28 cellular contexts compared by ENCODE assay signal in the genomic region with DNA sequence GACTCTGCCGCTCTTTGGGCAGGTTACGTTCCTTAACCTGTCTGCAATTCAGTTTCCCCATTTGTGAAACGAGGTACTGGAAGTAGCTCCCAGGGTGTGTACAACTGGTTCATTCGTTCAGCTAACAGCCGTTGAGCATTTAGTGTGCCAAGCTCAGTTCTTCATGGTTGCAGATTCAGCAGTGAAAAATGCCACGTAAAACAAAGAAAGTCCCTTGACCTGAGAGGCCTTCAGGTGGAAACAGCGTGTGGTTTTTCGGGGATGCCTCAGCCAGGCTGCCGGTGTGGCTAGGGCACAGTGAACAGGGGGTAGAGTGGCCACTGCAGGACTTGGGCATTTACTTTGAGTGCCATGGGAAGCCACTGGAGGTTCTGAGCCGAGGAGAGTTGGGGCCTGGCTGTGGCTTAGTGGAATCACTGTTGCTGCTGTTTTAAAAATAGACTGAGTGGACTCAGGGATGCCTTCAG. TPM values are rescaled to one million over a fixed set of nuclear protein-coding genes. Genes with fewer than 3 reads are reported as not detected.
DNase-seq lines count a peak whose midpoint lies in the region; ATAC-seq and TF ChIP-seq lines count a peak whose summit lies in the region.
"Had no signal": no experiment of that assay in that cellular context is flagged by ENCODE, and none has a peak within 500 bp of the region (broad histone marks: within the 10 kb centered on the region; RNA-seq: fewer than 3 reads in every experiment).

No MANE protein-coding gene starts in this region.

- no peak overlapping the region for H3K4me2 ChIP-seq in neuronal stem cell (ENCODE audit: insufficient read depth, low read length, poor library complexity, severe bottlenecking)
- H3K4me2 ChIP-seq: A549 had no signal

- DNase-seq in heart left ventricle (no peak), Right ventricle myocardium inferior (ENCODE audit: missing footprints) (no peak), esophagus muscularis mucosa (ENCODE audit: extremely low spot score) (no peak), neuronal stem cell (ENCODE audit: low spot score) (no peak), transverse colon (no peak), NOMO-1 (lab: John Stamatoyannopoulos, UW; ENCODE audit: unreplicated experiment in 2 of 2) (no peak), superior temporal gyrus (ENCODE audit: extremely low spot score) (no peak), GDM1 (lab: John Stamatoyannopoulos, UW) (no peak)
- DNase-seq: activated CD4-positive, alpha-beta memory T cell treated with anti-CD3 and anti-CD28 coated beads for 36 hours; activated CD4-positive, CD25-positive, alpha-beta regulatory T cell; activated CD8-positive, alpha-beta memory T cell treated with anti-CD3 and anti-CD28 coated beads, Interleukin-2, amount 50 U/mL, for 48 hours; activated naive CD8-positive, alpha-beta T cell treated with anti-CD3 and anti-CD28 coated beads, Interleukin-2, amount 10 ng/mL, durations not matched to agents 7 days and 5 days; body of pancreas; CD8-positive, alpha-beta T cell; DMS 273 treated with DMSO at 0.1 percent for 48 hours; effector memory CD8-positive, alpha-beta T cell; HCEC 1CT; kidney glomerular epithelial cell; mesenchymal stem cell; MV-4-11; naive thymus-derived CD4-positive, alpha-beta T cell; NCI-H187; pancreas; SHP77 treated with DMSO at 0.1 percent for 48 hours; SW 1271; uterus had no signal

- H2AK5ac ChIP-seq in neuronal stem cell (ENCODE audit: low read depth, low read length) = no peak overlapping the region

- H3K27me3 ChIP-seq in heart left ventricle = peaks cover 0 to 29% (median 0%) of the 10 kb centered on the region in 9 donors
- H3K27me3 ChIP-seq in esophagus muscularis mucosa = no peaks in the 10 kb centered on the region
- peaks cover 0 to 28% (median 10%) of the 10 kb centered on the region in 3 experiments for H3K27me3 ChIP-seq in neuronal stem cell (ENCODE audit: control insufficient read depth in 3 of 3, insufficient read depth in 3 of 3, low read depth in 1 of 3, low read length in 3 of 3)
- H3K27me3 ChIP-seq in transverse colon = peaks cover 25% of the 10 kb centered on the region
- H3K27me3 ChIP-seq: body of pancreas, pancreas, uterus had no signal

- intact Hi-C loops in heart left ventricle (cut with DNase I) = loop anchor here in 3 of 10 donors (5.0 kb wide), 3 partner anchors 33 to 63 kb away; no protein-coding TSS in a partner anchor
- intact Hi-C loops in Right ventricle myocardium inferior (cut with DNase I) = loop anchor here (10.0 kb wide), 1 partner anchor 625 kb away; a partner anchor contains a TSS
- intact Hi-C loops in esophagus muscularis mucosa (cut with DNase I) = no loop called here
- intact Hi-C loops in transverse colon (cut with DNase I; ENCODE audit: low total_unique reads) = loop anchor here (5.0 kb wide), 1 partner anchor 63 kb away; no protein-coding TSS in a partner anchor

- 57 to 66% (median 63%) methylated on average over 10 of the region's 10 CpGs for WGBS in heart left ventricle, 4 donors
- 44% methylated on average over 10 of the region's 10 CpGs for WGBS in esophagus muscularis mucosa
- no CpG with 5 or more reads among the region's 10 CpGs for WGBS in neuronal stem cell (ENCODE audit: extremely low coverage in 2 of 2, insufficient read length in 2 of 2, insufficient replicate concordance in 1 of 2), 2 donors
- WGBS in transverse colon (ENCODE audit: low coverage in 1 of 2), 2 donors = 62 to 67% methylated on average over 3 to 10 of the region's 10 CpGs

- peak in 1 of 4 donors; percentile 14 for ATAC-seq in heart left ventricle
- no peak for ATAC-seq in Right ventricle myocardium inferior
- ATAC-seq: A549; body of pancreas; CD8-positive, alpha-beta T cell; effector memory CD8-positive, alpha-beta T cell; naive thymus-derived CD4-positive, alpha-beta T cell; pancreas; sciatic nerve had no signal

- no peaks in the 10 kb centered on the region for H3K79me1 ChIP-seq in neuronal stem cell (ENCODE audit: low read depth, low read length)

- H3K9me3 ChIP-seq in heart left ventricle (no peaks in the 10 kb centered on the region), esophagus muscularis mucosa (no peaks in the 10 kb centered on the region), neuronal stem cell (replicated peaks in 1 of 2; ENCODE audit: control insufficient read depth in 2 of 2, insufficient read depth in 1 of 2, low read depth in 1 of 2, low read length in 2 of 2) (no peaks in the 10 kb centered on the region), transverse colon (no peaks in the 10 kb centered on the region)
- H3K9me3 ChIP-seq: A549, body of pancreas, pancreas, uterus had no signal

- in situ Hi-C loops in transverse colon (cut with MboI; ENCODE audit: low pct_ligation_motif_present in 1 of 4, low pct_unique_long_range_greater_than_20kb in 1 of 4, low sequenced_read_pairs in 3 of 4) = loop anchor here in 1 of 4 donors (10.0 kb wide), 1 partner anchor 95 kb away; no protein-coding TSS in a partner anchor

- H3K4me3 ChIP-seq in heart left ventricle = peak overlapping the region in 7 of 12 donors; percentile 0 to 20 (median 10)
- peak overlapping the region; percentile 77 to 91 (median 88) for H3K4me3 ChIP-seq in esophagus muscularis mucosa
- H3K4me3 ChIP-seq in neuronal stem cell (ENCODE audit: low read length in 2 of 2) = no peak overlapping the region
- H3K4me3 ChIP-seq in transverse colon = peak overlapping the region in 3 of 4 donors; percentile 50 to 63 (median 51)
- H3K4me3 ChIP-seq: A549, body of pancreas, pancreas, uterus had no signal

- H3K9ac ChIP-seq in neuronal stem cell (ENCODE audit: low read depth, low read length, poor library complexity) = no peak overlapping the region

- H3K23ac ChIP-seq in neuronal stem cell (ENCODE audit: low read depth, low read length, poor library complexity) = peak overlapping the region; percentile 6

- H2BK15ac ChIP-seq in neuronal stem cell (ENCODE audit: low read length) = no peak overlapping the region

- no peak for TF ChIP-seq EP300 in esophagus muscularis mucosa (IDR thresholded peaks at IDR 0.05)
- no peak for TF ChIP-seq EP300 in transverse colon (IDR thresholded peaks at IDR 0.05; ENCODE audit: low read depth)

- peak overlapping the region in 11 of 12 donors; percentile 51 to 98 (median 79) for H3K27ac ChIP-seq in heart left ventricle
- peak overlapping the region; percentile 97 to 98 (median 98) for H3K27ac ChIP-seq in esophagus muscularis mucosa (replicated peaks in 1 of 4)
- no peak overlapping the region for H3K27ac ChIP-seq in neuronal stem cell (replicated peaks; ENCODE audit: low read length)
- H3K27ac ChIP-seq in transverse colon = peak overlapping the region; percentile 41 to 92 (median 90)
- H3K27ac ChIP-seq: A549, body of pancreas, pancreas had no signal

- H3K36me3 ChIP-seq in heart left ventricle = peaks cover 0 to 23% (median 3%) of the 10 kb centered on the region in 9 donors
- H3K36me3 ChIP-seq in esophagus muscularis mucosa = peaks cover 0 to 56% (median 19%) of the 10 kb centered on the region in 4 donors
- peaks cover 0 to 15% of the 10 kb centered on the region in 2 donors for H3K36me3 ChIP-seq in neuronal stem cell (replicated peaks in 1 of 2; ENCODE audit: control insufficient read depth in 2 of 2, insufficient read depth in 2 of 2, low read length in 2 of 2)
- no peaks in the 10 kb centered on the region for H3K36me3 ChIP-seq in transverse colon
- H3K36me3 ChIP-seq: pancreas, uterus had no signal

- no peak for TF ChIP-seq POLR2A in heart left ventricle (IDR thresholded peaks at IDR 0.05)
- no peak for TF ChIP-seq POLR2A in esophagus muscularis mucosa (IDR thresholded peaks at IDR 0.05; ENCODE audit: low read depth)
- no peak for TF ChIP-seq POLR2A in transverse colon (IDR thresholded peaks at IDR 0.05)

- H2BK5ac ChIP-seq in neuronal stem cell (ENCODE audit: low read length) = no peak overlapping the region

- no peak overlapping the region for H2BK12ac ChIP-seq in neuronal stem cell (ENCODE audit: low read length)

- H3K4me1 ChIP-seq in heart left ventricle (peaks cover 0 to 85% (median 37%) of the 10 kb centered on the region in 12 donors), esophagus muscularis mucosa (peaks cover 51 to 80% (median 70%) of the 10 kb centered on the region in 4 donors), neuronal stem cell (ENCODE audit: control insufficient read depth in 2 of 2, insufficient read depth in 1 of 2, low read depth in 1 of 2, low read length in 2 of 2) (peaks cover 0 to 4% of the 10 kb centered on the region in 2 donors), transverse colon (peaks cover 0 to 33% (median 7%) of the 10 kb centered on the region in 4 donors)
- H3K4me1 ChIP-seq: pancreas, uterus had no signal

- TF ChIP-seq CTCF in heart left ventricle (IDR thresholded peaks at IDR 0.05) (no peak), esophagus muscularis mucosa (IDR thresholded peaks at IDR 0.05) (no peak), transverse colon (IDR thresholded peaks at IDR 0.05) (no peak)

- H2BK120ac ChIP-seq in neuronal stem cell (ENCODE audit: low read depth, low read length) = peak overlapping the region; percentile 19

- H4K8ac ChIP-seq in neuronal stem cell (ENCODE audit: low read depth, low read length) = no peak overlapping the region

- H3K18ac ChIP-seq in neuronal stem cell (ENCODE audit: low read length) = no peak overlapping the region

- H3K14ac ChIP-seq in neuronal stem cell (ENCODE audit: low read length) = no peak overlapping the region

- H3K4ac ChIP-seq in neuronal stem cell (ENCODE audit: low read length) = no peak overlapping the region

- no peak overlapping the region for H2AFZ ChIP-seq in neuronal stem cell (ENCODE audit: low read length)

- H4K91ac ChIP-seq in neuronal stem cell (ENCODE audit: low read depth, low read length, poor library complexity) = no peak overlapping the region

RNA-seq across cellular contexts. Expression of a gene that starts 4.7 kb away (rescaled TPM):
- total RNA-seq in heart left ventricle (100 to 1,000 TPM; 197 to 455 (median 311) TPM), Right ventricle myocardium inferior (311 TPM), esophagus muscularis mucosa (1,000 to 10,000 TPM; 1,866 to 2,563 (median 2,454) TPM), transverse colon (100 to 1,000 TPM in 2 of 4 donors, 10 to 100 TPM in 2; 98.3 to 414 (median 158) TPM)
- 100 to 1,000 TPM; 113 to 154 TPM for polyA plus RNA-seq in heart left ventricle
- 0.82 TPM for polyA plus RNA-seq in neuronal stem cell (2013, experiment 1 of 2)
- 0.94 TPM for polyA plus RNA-seq in neuronal stem cell (2013, experiment 2 of 2)

Comparison
In these comparisons a context has a peak if more than half of its experiments do, and no peak if none do; other contexts are left out.
1. H3K4me3 ChIP-seq: peak in heart left ventricle (7 of 12), esophagus muscularis mucosa (4 of 4) and transverse colon (3 of 4); none in neuronal stem cell (0 of 2).